8 cellular contexts compared by ENCODE assay signal in genomic region chr2:68031546-68032160, GRCh38. TPM values are rescaled to one million over a fixed set of nuclear protein-coding genes. Genes with fewer than 3 reads are reported as not detected.
DNase-seq lines count a peak whose midpoint lies in the region; FAIRE-seq and TF ChIP-seq lines count a peak whose summit lies in the region.

No MANE protein-coding gene starts in this region.

- peak overlapping the region; percentile 95 for H3K27ac ChIP-seq in SK-N-MC

- H3K9me3 ChIP-seq in SK-N-MC (ENCODE audit: low read depth, low read length), result no peaks in the 10 kb centered on the region

- H3K4me3 ChIP-seq in NB4 (ENCODE audit: low read depth, low read length), result no peak overlapping the region
- H3K4me3 ChIP-seq in SK-N-MC, result peak overlapping the region; percentile 70

- TF ChIP-seq POLR2A in H54 (IDR thresholded peaks at IDR 0.05; ENCODE audit: low read depth, low read length) (no peak), NB4 (IDR thresholded peaks at IDR 0.05; ENCODE audit: extremely low read depth, insufficient read length) (no peak)

- FAIRE-seq in H54 (lab: Jason Lieb, UNC), result peak; percentile 94

- no peaks in the 10 kb centered on the region for H3K36me3 ChIP-seq in SK-N-MC (ENCODE audit: insufficient read depth, low read length)

- peak; percentile 38 for TF ChIP-seq CTCF in NB4 (IDR thresholded peaks at IDR 0.05; ENCODE audit: low read depth, low read length)

- peak overlapping the region; percentile 76 for H3K9ac ChIP-seq in SK-N-MC (ENCODE audit: insufficient read length)

- DNase-seq in NOMO-1 treated with DMSO at 0.1 percent for 48 hours (lab: John Stamatoyannopoulos, UW; ENCODE audit: unreplicated experiment), result peak; percentile 55
- no peak for DNase-seq in NOMO-1 treated with dmso at 0.1 percent for 144 hours (lab: John Stamatoyannopoulos, UW; ENCODE audit: unreplicated experiment)
- no peak for DNase-seq in H54 (ENCODE audit: insufficient read length, low spot score)
- DNase-seq in NB4 (ENCODE audit: low read depth), result peak; percentile 60
- peak; percentile 78 for DNase-seq in SK-N-MC (ENCODE audit: low read depth, low spot score)
- peak; percentile 82 for DNase-seq in fibroblast of peridontal ligament (ENCODE audit: extremely low read depth)
- peak; percentile 7 for DNase-seq in pulmonary artery endothelial cell (ENCODE audit: low read depth, low spot score)
- DNase-seq in activated CD8-positive, alpha-beta memory T cell treated with anti-CD3 and anti-CD28 coated beads for 24 hours, result no peak

RNA-seq across cellular contexts. Expression of gene C1D, which starts 31.2 kb away (rescaled TPM):
- 16.1 and 19.8 TPM in 2 replicates for total RNA-seq in pulmonary artery endothelial cell

Comparison
In these comparisons a context has a peak if more than half of its experiments do, and no peak if none do; other contexts are left out.
1. DNase-seq: peak in NOMO-1 treated with DMSO at 0.1 percent for 48 hours (single experiment), NB4 (single experiment), SK-N-MC (single experiment), fibroblast of peridontal ligament (single experiment) and pulmonary artery endothelial cell (single experiment); none in NOMO-1 treated with dmso at 0.1 percent for 144 hours (single experiment), H54 (single experiment) and activated CD8-positive, alpha-beta memory T cell treated with anti-CD3 and anti-CD28 coated beads for 24 hours (single experiment).